In genomic region chr9:13118294-13118693, GRCh38 we compare ENCODE assay signal across 18 cellular contexts.
A peak's percentile ranks its signal among the peaks of the same experiment; 100 is the strongest.
DNase-seq lines count a peak whose midpoint lies in the region; TF ChIP-seq lines count a peak whose summit lies in the region.
"Had no signal": no experiment of that assay in that cellular context is flagged by ENCODE, and none has a peak within 500 bp of the region (broad histone marks: within the 10 kb centered on the region; RNA-seq: fewer than 3 reads in every experiment).

No MANE protein-coding gene starts in this region.

- no peak for TF ChIP-seq CTCF in prostate gland (IDR thresholded peaks at IDR 0.05)

- no peak overlapping the region for H2AK5ac ChIP-seq in mesendoderm (ENCODE audit: low read length)

- no peak for TF ChIP-seq POLR2A in prostate gland (IDR thresholded peaks at IDR 0.05)

- no peak overlapping the region for H4K8ac ChIP-seq in mesendoderm (ENCODE audit: low read depth, low read length)

- H3K79me1 ChIP-seq in mesendoderm (ENCODE audit: low read length): no peaks in the 10 kb centered on the region

- H3K9ac ChIP-seq in HUES48 (ENCODE audit: low read depth, low read length): no peak overlapping the region
- H3K9ac ChIP-seq in mesendoderm (ENCODE audit: low read length): no peak overlapping the region

- H3K27me3 ChIP-seq in HUES48 (ENCODE audit: control insufficient read depth, insufficient read depth, low read length) (no peaks in the 10 kb centered on the region), mesendoderm (ENCODE audit: insufficient read depth, low read length, poor library complexity) (no peaks in the 10 kb centered on the region), SJCRH30 (no peaks in the 10 kb centered on the region), prostate gland (replicated peaks; ENCODE audit: insufficient read depth) (no peaks in the 10 kb centered on the region)
- H3K27me3 ChIP-seq: BE2C, Peyer's patch had no signal

- no peak overlapping the region for H3K18ac ChIP-seq in mesendoderm (ENCODE audit: low read length)

- no peak overlapping the region for H3K4me3 ChIP-seq in HUES48 (ENCODE audit: low read depth, low read length)
- no peak overlapping the region for H3K4me3 ChIP-seq in mesendoderm (ENCODE audit: low read length)
- H3K4me3 ChIP-seq in SJCRH30: no peak overlapping the region
- no peak overlapping the region for H3K4me3 ChIP-seq in prostate gland
- H3K4me3 ChIP-seq: GM12878, K562, Peyer's patch, SK-N-MC had no signal

- H3K4me1 ChIP-seq in HUES48 (ENCODE audit: control insufficient read depth, insufficient read depth, low read length): peaks cover 8% of the 10 kb centered on the region
- no peaks in the 10 kb centered on the region for H3K4me1 ChIP-seq in mesendoderm (ENCODE audit: control insufficient read depth, low read depth, low read length)
- no peaks in the 10 kb centered on the region for H3K4me1 ChIP-seq in SJCRH30
- no peaks in the 10 kb centered on the region for H3K4me1 ChIP-seq in prostate gland (replicated peaks)
- H3K4me1 ChIP-seq: BE2C, Caco-2, Peyer's patch had no signal

- H2BK120ac ChIP-seq in mesendoderm (ENCODE audit: low read depth, low read length): no peak overlapping the region

- H3K23ac ChIP-seq in mesendoderm (ENCODE audit: low read length): no peak overlapping the region

- intact Hi-C loops in prostate gland (cut with DNase I): loop anchor here (10.0 kb wide), 1 partner anchor 47 kb away; no protein-coding TSS in a partner anchor

- H3K79me2 ChIP-seq in mesendoderm (ENCODE audit: control insufficient read depth, insufficient read depth, low read length): no peaks in the 10 kb centered on the region

- WGBS in mesendoderm (ENCODE audit: extremely low coverage, insufficient coverage, low lambda C conversion rate): no CpG with 5 or more reads among the region's 2 CpGs
- 91% methylated on average over 2 of the region's 2 CpGs for WGBS in prostate gland

- H3K9me3 ChIP-seq in HUES48 (ENCODE audit: control insufficient read depth, insufficient read depth, low read length) (no peaks in the 10 kb centered on the region), SJCRH30 (replicated peaks) (no peaks in the 10 kb centered on the region), prostate gland (no peaks in the 10 kb centered on the region)
- H3K9me3 ChIP-seq: BE2C, Caco-2, Peyer's patch had no signal

- DNase-seq in NCI-H748 (lab: John Stamatoyannopoulos, UW; ENCODE audit: unreplicated experiment) (peak; percentile 10), NCI-H748 treated with DMSO at 0.1 percent for 48 hours (lab: John Stamatoyannopoulos, UW) (no peak), NCI-H69 (lab: John Stamatoyannopoulos, UW) (peak; percentile 51), mesendoderm (peak; percentile 8), HuH-7 (ENCODE audit: low spot score) (no peak), SJCRH30 (no peak), prostate gland (ENCODE audit: low spot score) (no peak)
- DNase-seq: BE2C; Caco-2; CD4-positive, alpha-beta T cell; EL; NCI-H187 treated with DMSO at 0.1 percent for 48 hours; NCI-H524; Peyer's patch had no signal

- no peak overlapping the region for H2BK5ac ChIP-seq in mesendoderm (ENCODE audit: low read length)

- H4K5ac ChIP-seq in mesendoderm (ENCODE audit: low read length): no peak overlapping the region

- no peak overlapping the region for H3K4me2 ChIP-seq in mesendoderm (ENCODE audit: low read length)

- no peak overlapping the region for H2BK15ac ChIP-seq in mesendoderm (replicated peaks; ENCODE audit: low read depth)

- no peak overlapping the region for H3K4ac ChIP-seq in mesendoderm (ENCODE audit: low read depth, low read length)

- H3K36me3 ChIP-seq in HUES48 (ENCODE audit: control insufficient read depth, insufficient read depth, low read length): peaks cover 20% of the 10 kb centered on the region
- H3K36me3 ChIP-seq in mesendoderm (ENCODE audit: control insufficient read depth, insufficient read depth, low read length): no peaks in the 10 kb centered on the region
- peaks cover 19% of the 10 kb centered on the region for H3K36me3 ChIP-seq in SJCRH30
- H3K36me3 ChIP-seq in prostate gland: no peaks in the 10 kb centered on the region
- H3K36me3 ChIP-seq: Peyer's patch had no signal

- H3K27ac ChIP-seq in HUES48 (ENCODE audit: low read depth, low read length): peak overlapping the region; percentile 57
- no peak overlapping the region for H3K27ac ChIP-seq in mesendoderm (ENCODE audit: low read depth, low read length)
- H3K27ac ChIP-seq in SJCRH30: no peak overlapping the region
- H3K27ac ChIP-seq in prostate gland: no peak overlapping the region
- H3K27ac ChIP-seq: Peyer's patch, SK-N-MC had no signal

- no peak overlapping the region for H3K56ac ChIP-seq in mesendoderm (ENCODE audit: low read length)

Comparison
In these comparisons a context has a peak if more than half of its experiments do, and no peak if none do; other contexts are left out.
1. DNase-seq: peak in NCI-H748 (single experiment), NCI-H69 (single experiment) and mesendoderm (single experiment); none in NCI-H748 treated with DMSO at 0.1 percent for 48 hours (single experiment), HuH-7 (single experiment), SJCRH30 (0 of 2) and prostate gland (single experiment).